In the genomic region with DNA sequence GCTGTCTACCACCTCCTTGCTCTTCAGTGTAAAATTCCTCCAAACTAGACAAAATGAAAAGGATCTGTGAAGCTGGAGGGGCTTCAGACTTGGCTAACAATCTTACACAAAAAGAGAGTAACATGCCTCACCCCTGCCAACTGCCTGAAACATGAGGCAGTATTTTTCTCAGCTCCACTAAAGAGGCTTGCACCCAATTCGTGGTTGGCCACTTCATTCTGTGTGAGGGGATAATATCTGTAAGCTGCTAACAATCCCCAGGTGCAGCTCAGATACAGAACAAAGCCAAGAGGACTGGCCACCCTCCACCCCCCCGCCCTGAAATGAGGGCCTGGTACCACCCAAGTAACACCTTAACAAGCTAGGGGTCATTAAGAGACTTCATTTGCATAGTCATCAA, we compare ENCODE assay signal across 1 cellular context.
TF ChIP-seq lines count a peak whose summit lies in the region.

No MANE protein-coding gene starts in this region.

TF ChIP-seq in WTC11, 78 proteins besides CTCF, POLR2A, EP300 and RAD21 (continued from another document):
- TF ChIP-seq, protein P1, sequence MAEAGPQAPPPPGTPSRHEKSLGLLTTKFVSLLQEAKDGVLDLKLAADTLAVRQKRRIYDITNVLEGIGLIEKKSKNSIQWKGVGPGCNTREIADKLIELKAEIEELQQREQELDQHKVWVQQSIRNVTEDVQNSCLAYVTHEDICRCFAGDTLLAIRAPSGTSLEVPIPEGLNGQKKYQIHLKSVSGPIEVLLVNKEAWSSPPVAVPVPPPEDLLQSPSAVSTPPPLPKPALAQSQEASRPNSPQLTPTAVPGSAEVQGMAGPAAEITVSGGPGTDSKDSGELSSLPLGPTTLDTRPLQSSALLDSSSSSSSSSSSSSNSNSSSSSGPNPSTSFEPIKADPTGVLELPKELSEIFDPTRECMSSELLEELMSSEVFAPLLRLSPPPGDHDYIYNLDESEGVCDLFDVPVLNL (CRISPR knock-in tag; IDR thresholded peaks at IDR 0.05; ENCODE audit: borderline replicate concordance, low read depth): no peak
- no peak for TF ChIP-seq CBFB (CRISPR knock-in tag; IDR thresholded peaks at IDR 0.05; ENCODE audit: low read depth)
- TF ChIP-seq ZNF121 (CRISPR knock-in tag; IDR thresholded peaks at IDR 0.05): no peak
- TF ChIP-seq, protein P2, sequence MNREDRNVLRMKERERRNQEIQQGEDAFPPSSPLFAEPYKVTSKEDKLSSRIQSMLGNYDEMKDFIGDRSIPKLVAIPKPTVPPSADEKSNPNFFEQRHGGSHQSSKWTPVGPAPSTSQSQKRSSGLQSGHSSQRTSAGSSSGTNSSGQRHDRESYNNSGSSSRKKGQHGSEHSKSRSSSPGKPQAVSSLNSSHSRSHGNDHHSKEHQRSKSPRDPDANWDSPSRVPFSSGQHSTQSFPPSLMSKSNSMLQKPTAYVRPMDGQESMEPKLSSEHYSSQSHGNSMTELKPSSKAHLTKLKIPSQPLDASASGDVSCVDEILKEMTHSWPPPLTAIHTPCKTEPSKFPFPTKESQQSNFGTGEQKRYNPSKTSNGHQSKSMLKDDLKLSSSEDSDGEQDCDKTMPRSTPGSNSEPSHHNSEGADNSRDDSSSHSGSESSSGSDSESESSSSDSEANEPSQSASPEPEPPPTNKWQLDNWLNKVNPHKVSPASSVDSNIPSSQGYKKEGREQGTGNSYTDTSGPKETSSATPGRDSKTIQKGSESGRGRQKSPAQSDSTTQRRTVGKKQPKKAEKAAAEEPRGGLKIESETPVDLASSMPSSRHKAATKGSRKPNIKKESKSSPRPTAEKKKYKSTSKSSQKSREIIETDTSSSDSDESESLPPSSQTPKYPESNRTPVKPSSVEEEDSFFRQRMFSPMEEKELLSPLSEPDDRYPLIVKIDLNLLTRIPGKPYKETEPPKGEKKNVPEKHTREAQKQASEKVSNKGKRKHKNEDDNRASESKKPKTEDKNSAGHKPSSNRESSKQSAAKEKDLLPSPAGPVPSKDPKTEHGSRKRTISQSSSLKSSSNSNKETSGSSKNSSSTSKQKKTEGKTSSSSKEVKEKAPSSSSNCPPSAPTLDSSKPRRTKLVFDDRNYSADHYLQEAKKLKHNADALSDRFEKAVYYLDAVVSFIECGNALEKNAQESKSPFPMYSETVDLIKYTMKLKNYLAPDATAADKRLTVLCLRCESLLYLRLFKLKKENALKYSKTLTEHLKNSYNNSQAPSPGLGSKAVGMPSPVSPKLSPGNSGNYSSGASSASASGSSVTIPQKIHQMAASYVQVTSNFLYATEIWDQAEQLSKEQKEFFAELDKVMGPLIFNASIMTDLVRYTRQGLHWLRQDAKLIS (CRISPR knock-in tag; IDR thresholded peaks at IDR 0.05; ENCODE audit: borderline replicate concordance): no peak
- no peak for TF ChIP-seq ZNF219 (CRISPR knock-in tag; IDR thresholded peaks at IDR 0.05; ENCODE audit: borderline replicate concordance)
- no peak for TF ChIP-seq GRHL2 (CRISPR knock-in tag; IDR thresholded peaks at IDR 0.05; ENCODE audit: insufficient replicate concordance, severe bottlenecking)
- no peak for TF ChIP-seq NFE2L1 (CRISPR knock-in tag; IDR thresholded peaks at IDR 0.05)
- no peak for TF ChIP-seq FOXJ3 (CRISPR knock-in tag; IDR thresholded peaks at IDR 0.05; ENCODE audit: borderline replicate concordance)
- TF ChIP-seq KAT7 (CRISPR knock-in tag; IDR thresholded peaks at IDR 0.05; ENCODE audit: borderline replicate concordance): no peak
- no peak for TF ChIP-seq NR3C1 (CRISPR knock-in tag; conservative IDR thresholded peaks at IDR 0.05; ENCODE audit: low read depth)
- no peak for TF ChIP-seq NFYB (CRISPR knock-in tag; conservative IDR thresholded peaks at IDR 0.05; ENCODE audit: low read depth)
- TF ChIP-seq, protein P3, sequence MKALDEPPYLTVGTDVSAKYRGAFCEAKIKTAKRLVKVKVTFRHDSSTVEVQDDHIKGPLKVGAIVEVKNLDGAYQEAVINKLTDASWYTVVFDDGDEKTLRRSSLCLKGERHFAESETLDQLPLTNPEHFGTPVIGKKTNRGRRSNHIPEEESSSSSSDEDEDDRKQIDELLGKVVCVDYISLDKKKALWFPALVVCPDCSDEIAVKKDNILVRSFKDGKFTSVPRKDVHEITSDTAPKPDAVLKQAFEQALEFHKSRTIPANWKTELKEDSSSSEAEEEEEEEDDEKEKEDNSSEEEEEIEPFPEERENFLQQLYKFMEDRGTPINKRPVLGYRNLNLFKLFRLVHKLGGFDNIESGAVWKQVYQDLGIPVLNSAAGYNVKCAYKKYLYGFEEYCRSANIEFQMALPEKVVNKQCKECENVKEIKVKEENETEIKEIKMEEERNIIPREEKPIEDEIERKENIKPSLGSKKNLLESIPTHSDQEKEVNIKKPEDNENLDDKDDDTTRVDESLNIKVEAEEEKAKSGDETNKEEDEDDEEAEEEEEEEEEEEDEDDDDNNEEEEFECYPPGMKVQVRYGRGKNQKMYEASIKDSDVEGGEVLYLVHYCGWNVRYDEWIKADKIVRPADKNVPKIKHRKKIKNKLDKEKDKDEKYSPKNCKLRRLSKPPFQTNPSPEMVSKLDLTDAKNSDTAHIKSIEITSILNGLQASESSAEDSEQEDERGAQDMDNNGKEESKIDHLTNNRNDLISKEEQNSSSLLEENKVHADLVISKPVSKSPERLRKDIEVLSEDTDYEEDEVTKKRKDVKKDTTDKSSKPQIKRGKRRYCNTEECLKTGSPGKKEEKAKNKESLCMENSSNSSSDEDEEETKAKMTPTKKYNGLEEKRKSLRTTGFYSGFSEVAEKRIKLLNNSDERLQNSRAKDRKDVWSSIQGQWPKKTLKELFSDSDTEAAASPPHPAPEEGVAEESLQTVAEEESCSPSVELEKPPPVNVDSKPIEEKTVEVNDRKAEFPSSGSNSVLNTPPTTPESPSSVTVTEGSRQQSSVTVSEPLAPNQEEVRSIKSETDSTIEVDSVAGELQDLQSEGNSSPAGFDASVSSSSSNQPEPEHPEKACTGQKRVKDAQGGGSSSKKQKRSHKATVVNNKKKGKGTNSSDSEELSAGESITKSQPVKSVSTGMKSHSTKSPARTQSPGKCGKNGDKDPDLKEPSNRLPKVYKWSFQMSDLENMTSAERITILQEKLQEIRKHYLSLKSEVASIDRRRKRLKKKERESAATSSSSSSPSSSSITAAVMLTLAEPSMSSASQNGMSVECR (CRISPR knock-in tag; IDR thresholded peaks at IDR 0.05; ENCODE audit: borderline replicate concordance): no peak
- TF ChIP-seq MYBL2 (CRISPR knock-in tag; IDR thresholded peaks at IDR 0.05): no peak
